Comparison of ENCODE assay signal across 8 cellular contexts in the genomic region with DNA sequence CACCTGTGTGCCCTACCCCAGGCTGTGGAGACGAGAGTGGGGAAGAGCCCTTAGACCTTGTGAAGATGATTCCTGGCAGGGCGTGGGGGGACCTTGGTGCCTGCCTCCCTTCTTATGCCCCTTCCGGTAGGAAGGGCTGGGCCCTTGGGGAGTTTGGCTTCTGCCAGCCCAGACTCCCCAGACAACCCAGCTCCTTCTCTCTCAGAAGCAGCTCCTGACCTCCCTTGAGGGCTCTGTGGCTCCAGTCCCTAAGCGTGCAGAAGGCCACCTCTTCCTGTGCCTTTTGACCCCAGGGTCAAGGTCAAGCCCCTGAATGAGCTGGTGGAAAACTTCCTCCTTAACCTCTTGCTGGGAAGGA. TPM values are rescaled to one million over a fixed set of nuclear protein-coding genes. Genes with fewer than 3 reads are reported as not detected.
A peak's percentile ranks its signal among the peaks of the same experiment; 100 is the strongest.
DNase-seq lines count a peak whose midpoint lies in the region; ATAC-seq, FAIRE-seq and TF ChIP-seq lines count a peak whose summit lies in the region.

No MANE protein-coding gene starts in this region.

- TF ChIP-seq POLR2A in heart left ventricle (IDR thresholded peaks at IDR 0.05): no peak
- no peak for TF ChIP-seq POLR2A in right lobe of liver (IDR thresholded peaks at IDR 0.05)
- no peak for TF ChIP-seq POLR2A in GM12892 (IDR thresholded peaks at IDR 0.05; ENCODE audit: low read depth, low read length)

- no peaks in the 10 kb centered on the region for H3K36me3 ChIP-seq in heart left ventricle
- no peaks in the 10 kb centered on the region for H3K36me3 ChIP-seq in right lobe of liver
- H3K36me3 ChIP-seq in urinary bladder (ENCODE audit: insufficient read depth): no peaks in the 10 kb centered on the region

- H3K27ac ChIP-seq in heart left ventricle (no peak overlapping the region), right lobe of liver (peak overlapping the region in 1 of 3 donors; percentile 38), urinary bladder (ENCODE audit: low read depth) (peak overlapping the region; percentile 42)

- TF ChIP-seq CTCF in heart left ventricle (IDR thresholded peaks at IDR 0.05) (no peak), right lobe of liver (IDR thresholded peaks at IDR 0.05) (no peak)

- peaks cover 0 to 2% (median 0%) of the 10 kb centered on the region in 9 donors for H3K27me3 ChIP-seq in heart left ventricle
- H3K27me3 ChIP-seq in right lobe of liver: no peaks in the 10 kb centered on the region

- H3K4me1 Mint-ChIP-seq in activated naive CD8-positive, alpha-beta T cell (ENCODE audit: low read depth): peaks cover 34% of the 10 kb centered on the region

- H3K27me3 Mint-ChIP-seq in activated naive CD8-positive, alpha-beta T cell: no peaks in the 10 kb centered on the region

- intact Hi-C loops in heart left ventricle (cut with DNase I) (loop anchor here in 1 of 10 donors (2.0 kb wide), 1 partner anchor 30 kb away; no protein-coding TSS in a partner anchor), left ventricle myocardium superior (cut with micrococcal nuclease) (no loop called here), right lobe of liver (cut with DNase I) (no loop called here)

- FAIRE-seq in GM12892 (lab: Jason Lieb, UNC): no peak

- WGBS in heart left ventricle, 4 donors: 59 to 75% (median 67%) methylated on average over 4 of the region's 4 CpGs
- 11% methylated on average over 3 of the region's 4 CpGs for WGBS in right lobe of liver (ENCODE audit: insufficient coverage, low coverage, low lambda C conversion rate, missing lambda C conversion rate)
- WGBS in urinary bladder: 53% methylated on average over 4 of the region's 4 CpGs

- peak in 2 of 4 donors; percentile 6 to 21 for ATAC-seq in heart left ventricle
- no peak for ATAC-seq in left ventricle myocardium superior
- ATAC-seq in right lobe of liver: peak in 1 of 4 donors; percentile 2

- no peaks in the 10 kb centered on the region for H3K9me3 Mint-ChIP-seq in activated naive CD8-positive, alpha-beta T cell (ENCODE audit: low read depth)

- H3K4me3 ChIP-seq in heart left ventricle (peak overlapping the region; percentile 48 to 93 (median 68)), right lobe of liver (peak overlapping the region; percentile 54 to 78 (median 67)), urinary bladder (ENCODE audit: low read depth, low read length) (peak overlapping the region; percentile 78)

- peak overlapping the region; percentile 87 for H3K4me3 Mint-ChIP-seq in activated naive CD8-positive, alpha-beta T cell

- H3K4me1 ChIP-seq in heart left ventricle: peaks cover 0 to 23% (median 5%) of the 10 kb centered on the region in 12 donors
- H3K4me1 ChIP-seq in right lobe of liver: peaks cover 0 to 20% (median 0%) of the 10 kb centered on the region in 4 donors
- peaks cover 2% of the 10 kb centered on the region for H3K4me1 ChIP-seq in urinary bladder (ENCODE audit: insufficient read depth)

- H3K9me3 ChIP-seq in heart left ventricle: no peaks in the 10 kb centered on the region
- no peaks in the 10 kb centered on the region for H3K9me3 ChIP-seq in right lobe of liver

- no peaks in the 10 kb centered on the region for H3K36me3 Mint-ChIP-seq in activated naive CD8-positive, alpha-beta T cell

- H3K27ac Mint-ChIP-seq in activated naive CD8-positive, alpha-beta T cell: peak overlapping the region; percentile 70

- no peak for DNase-seq in heart left ventricle
- no peak for DNase-seq in left ventricle myocardium superior
- DNase-seq in right lobe of liver: no peak
- DNase-seq in activated gamma-delta T cell (lab: John Stamatoyannopoulos, UW): no peak
- no peak for DNase-seq in GM12892 (ENCODE audit: insufficient read length)
- DNase-seq in stimulated activated CD4-positive, alpha-beta T cell treated with anti-CD3 and anti-CD28 coated beads, Interleukin-4, amount 100 ng/mL, for 4 hours: no peak

RNA-seq across cellular contexts. Expression of a gene that starts 1.0 kb away (rescaled TPM):
- total RNA-seq in heart left ventricle (10 to 100 TPM in 2 of 9 donors, 1 to 10 TPM in 7; 1.1 to 24.4 (median 3.8) TPM), left ventricle myocardium superior (4.6 TPM), right lobe of liver (10 to 100 TPM in 4 of 6 experiments, 1 to 10 TPM in 2; 6.2 to 42.6 (median 20.9) TPM), urinary bladder (8.9 TPM)
- polyA plus RNA-seq in heart left ventricle (1 to 10 TPM; 1.6 to 3.5 TPM), urinary bladder (7.7 TPM)
- 56.6 TPM for polyA plus RNA-seq in GM12892 (2012; ENCODE audit: missing spikeins)

RNA-seq across cellular contexts. Expression of a gene that starts 58.3 kb away (rescaled TPM):
- total RNA-seq in heart left ventricle (100 to 1,000 TPM in 7 of 9 donors, 10 to 100 TPM in 2; 66.3 to 256 (median 123) TPM), left ventricle myocardium superior (145 TPM), right lobe of liver (10 to 100 TPM; 64.1 to 99.6 (median 83.6) TPM), urinary bladder (557 TPM)
- polyA plus RNA-seq in heart left ventricle (100 to 1,000 TPM; 116 to 154 TPM), urinary bladder (519 TPM)
- polyA plus RNA-seq in GM12892 (2012; ENCODE audit: missing spikeins): 621 TPM
